ENCODE assay signal across 18 cellular contexts in the genomic region with DNA sequence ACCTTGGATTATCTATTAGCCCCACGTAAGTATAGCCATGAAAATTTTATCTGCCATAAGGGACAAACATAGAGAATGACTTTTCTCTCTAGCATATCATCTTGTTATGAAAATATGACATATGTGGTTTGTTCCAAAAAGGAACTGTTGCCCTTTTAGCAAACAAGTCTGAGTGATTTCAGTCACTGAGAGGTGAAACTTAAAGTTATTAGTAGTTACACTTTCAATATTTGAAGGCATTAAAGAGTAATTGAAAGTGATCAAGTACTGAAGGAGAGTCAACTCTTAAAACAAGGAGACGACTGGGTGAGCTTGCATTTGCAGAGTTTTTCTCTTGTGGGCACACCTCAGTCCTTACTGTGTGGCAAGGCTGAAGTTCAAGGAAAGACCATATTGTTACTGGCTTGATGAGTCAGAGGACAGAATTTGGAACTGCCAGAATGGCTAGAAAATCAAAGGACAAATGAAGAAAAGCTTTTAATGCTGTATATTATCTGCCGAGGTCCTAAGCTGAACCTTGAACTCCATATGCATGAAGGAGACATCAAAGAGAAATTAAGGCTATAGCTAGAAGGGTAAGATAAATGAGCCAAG.
DNase-seq lines count a peak whose midpoint lies in the region; ATAC-seq lines count a peak whose summit lies in the region.
"Had no signal": no experiment of that assay in that cellular context is flagged by ENCODE, and none has a peak within 500 bp of the region (broad histone marks: within the 10 kb centered on the region; RNA-seq: fewer than 3 reads in every experiment).

No MANE protein-coding gene starts in this region.

- peak; percentile 91 for ATAC-seq in GM18498 (IDR thresholded peaks at IDR 0.05; ENCODE audit: unreplicated experiment)
- ATAC-seq in GM19455 (IDR thresholded peaks at IDR 0.05; ENCODE audit: unreplicated experiment) = peak; percentile 86
- peak; percentile 58 for ATAC-seq in HG02798 (IDR thresholded peaks at IDR 0.05; ENCODE audit: poor library complexity, unreplicated experiment)
- peak; percentile 64 for ATAC-seq in HG03571 (IDR thresholded peaks at IDR 0.05; ENCODE audit: unreplicated experiment)
- ATAC-seq: GM23338 had no signal

- no peak for DNase-seq in cerebellar nuclear complex (lab: John Stamatoyannopoulos, UW)
- no peak for DNase-seq in NCI-H1092 treated with DMSO at 0.1 percent for 48 hours (lab: John Stamatoyannopoulos, UW)
- DNase-seq in NCI-H2196 (lab: John Stamatoyannopoulos, UW; ENCODE audit: unreplicated experiment) = no peak
- DNase-seq in germinal center (ENCODE audit: low spot score) = no peak
- DNase-seq: ACHN; activated gamma-delta T cell treated with Interleukin-2 at 50 U/mL for 16 hours; cortex of kidney; glutamatergic neuron; NCI-H1930; NCI-H526 treated with DMSO at 0.1 percent for 48 hours; Peyer's patch; stimulated activated CD4-positive, alpha-beta T cell treated with anti-CD3 and anti-CD28 coated beads, Interleukin-1b, Interleukin-23, amount 100 ng/mL, for 48 hours; WERI-Rb-1 had no signal
